ENCODE assay signal across 8 cellular contexts in genomic region chr6:2999005-2999620, GRCh38. TPM values are rescaled to one million over a fixed set of nuclear protein-coding genes. Genes with fewer than 3 reads are reported as not detected.
A peak's percentile ranks its signal among the peaks of the same experiment; 100 is the strongest.
DNase-seq lines count a peak whose midpoint lies in the region; ATAC-seq and TF ChIP-seq lines count a peak whose summit lies in the region.

No MANE protein-coding gene starts in this region.

- ATAC-seq in GM19035 (IDR thresholded peaks at IDR 0.05; ENCODE audit: unreplicated experiment) (peak; percentile 25), omental fat pad (ENCODE audit: low FRiP score) (peak; percentile 90)

- H3K27ac ChIP-seq in C4-2B (peak overlapping the region; percentile 14; the same call in 1 of the 2 replicates), VCaP (peak overlapping the region; percentile 25; the same call in 1 of the 2 replicates)

- peak overlapping the region; percentile 62 for H3K4me3 ChIP-seq in fibroblast of mammary gland (ENCODE audit: control insufficient read depth, low read depth, low read length)

- no peak for TF ChIP-seq CTCF in C4-2B (conservative IDR thresholded peaks at IDR 0.05)
- no peak for TF ChIP-seq CTCF in VCaP (conservative IDR thresholded peaks at IDR 0.05)
- no peak for TF ChIP-seq CTCF in fibroblast of mammary gland (conservative IDR thresholded peaks at IDR 0.05; ENCODE audit: control insufficient read depth, insufficient read depth, low read depth, low read length)
- TF ChIP-seq CTCF in omental fat pad (IDR thresholded peaks at IDR 0.05), result no peak

- DNase-seq in HPDE6-E6E7 (ENCODE audit: extremely low spot score), result peak; percentile 66
- peak; percentile 96 for DNase-seq in fibroblast of mammary gland (ENCODE audit: low read depth)
- DNase-seq in omental fat pad (ENCODE audit: low spot score), result peak; percentile 91
- no peak for DNase-seq in GM03348 (ENCODE audit: low spot score)
- DNase-seq in effector CD4-positive, alpha-beta T cell, result no peak

RNA-seq across cellular contexts. Expression of gene NQO2, which starts 0.6 kb away (rescaled TPM):
- 10 to 100 TPM; 32.9 to 54.0 (median 48.1) TPM for total RNA-seq in omental fat pad

RNA-seq across cellular contexts. Expression of gene SERPINB6, which starts 27.7 kb away (rescaled TPM):
- 100 to 1,000 TPM; 134 to 197 (median 158) TPM for total RNA-seq in omental fat pad

Comparison
In these comparisons a context has a peak if more than half of its experiments do, and no peak if none do; other contexts are left out.
1. DNase-seq: peak in HPDE6-E6E7 (single experiment), fibroblast of mammary gland (single experiment) and omental fat pad (single experiment); none in GM03348 (single experiment) and effector CD4-positive, alpha-beta T cell (single experiment).